10 cellular contexts compared by ENCODE assay signal in genomic region chr20:45822863-45823262, GRCh38. TPM values are rescaled to one million over a fixed set of nuclear protein-coding genes. Genes with fewer than 3 reads are reported as not detected.
A peak's percentile ranks its signal among the peaks of the same experiment; 100 is the strongest.
DNase-seq lines count a peak whose midpoint lies in the region; ATAC-seq, FAIRE-seq and TF ChIP-seq lines count a peak whose summit lies in the region.
"Had no signal": no experiment of that assay in that cellular context is flagged by ENCODE, and none has a peak within 500 bp of the region (broad histone marks: within the 10 kb centered on the region; RNA-seq: fewer than 3 reads in every experiment).

No MANE protein-coding gene starts in this region.

- intact Hi-C loops in Right ventricle myocardium superior (cut with DNase I) (no loop called here), aorta (cut with DNase I) (no loop called here)

- no peak for DNase-seq in Right ventricle myocardium superior
- no peak for DNase-seq in right atrium auricular region (ENCODE audit: low spot score)
- DNase-seq in RWPE1 (ENCODE audit: low spot score), result peak; percentile 49
- DNase-seq in keratinocyte (ENCODE audit: low read depth, low spot score), result no peak
- peak; percentile 63 to 83 for DNase-seq in aorta
- DNase-seq in middle frontal gyrus (ENCODE audit: extremely low spot score, low spot score), result no peak

- H3K4me2 ChIP-seq in keratinocyte (ENCODE audit: control insufficient read depth, extremely low read depth, insufficient read depth, low read depth, low read length), result peak overlapping the region; percentile 44

- H3K9ac ChIP-seq in keratinocyte (ENCODE audit: control insufficient read depth, extremely low read depth, insufficient read depth, low read length), result no peak overlapping the region

- H3K9me1 ChIP-seq in keratinocyte (ENCODE audit: control insufficient read depth, extremely low read depth, insufficient read depth, low read length), result no peaks in the 10 kb centered on the region

- CTCF ChIA-PET in RWPE1 (lab: Yijun Ruan, JAX), result interaction anchor here (0.6 to 1.2 kb wide), 3 partner anchors 9 to 139 kb away, joined by 3 to 4 read pairs (median 3); no protein-coding TSS in a partner anchor

- H2AFZ ChIP-seq in keratinocyte (ENCODE audit: control insufficient read depth, low read length), result no peak overlapping the region

- no peak overlapping the region for H3K27ac ChIP-seq in right atrium auricular region
- H3K27ac ChIP-seq in RWPE1, result no peak overlapping the region
- H3K27ac ChIP-seq in keratinocyte (ENCODE audit: control insufficient read depth, insufficient read depth, low read length), result no peak overlapping the region
- no peak overlapping the region for H3K27ac ChIP-seq in aorta (ENCODE audit: low read depth in 1 of 2, low read length in 2 of 2)

- H3K4me1 ChIP-seq in right atrium auricular region (peaks cover 0 to 39% of the 10 kb centered on the region in 2 donors), keratinocyte (ENCODE audit: control insufficient read depth, extremely low read depth, insufficient read depth, low read length) (peaks cover 11% of the 10 kb centered on the region), aorta (ENCODE audit: control insufficient read depth in 1 of 2, insufficient read depth in 2 of 2, low read length in 2 of 2) (no peaks in the 10 kb centered on the region)

- 6 to 13% methylated on average over 20 to 24 of the region's 24 CpGs for WGBS in aorta, 2 donors

- no peaks in the 10 kb centered on the region for H3K27me3 ChIP-seq in right atrium auricular region
- H3K27me3 ChIP-seq in keratinocyte (ENCODE audit: control insufficient read depth, extremely low read depth, insufficient read depth, low read length), result peaks cover 16% of the 10 kb centered on the region
- H3K27me3 ChIP-seq in aorta (ENCODE audit: control insufficient read depth in 1 of 2, insufficient read depth in 2 of 2, low read length in 1 of 2), result no peaks in the 10 kb centered on the region

- POLR2A ChIA-PET in RWPE1 (lab: Yijun Ruan, JAX; ENCODE audit: low non-redundant PET), result no interaction called here

- H3K36me3 ChIP-seq in right atrium auricular region (no peaks in the 10 kb centered on the region), keratinocyte (ENCODE audit: control insufficient read depth in 2 of 2, extremely low read depth in 1 of 2, insufficient read depth in 2 of 2, low read length in 2 of 2) (no peaks in the 10 kb centered on the region), aorta (ENCODE audit: control insufficient read depth in 1 of 2, insufficient read depth in 2 of 2, low read length in 1 of 2) (no peaks in the 10 kb centered on the region)

- no peaks in the 10 kb centered on the region for H3K79me2 ChIP-seq in keratinocyte (ENCODE audit: control insufficient read depth, insufficient read depth, low read length)

- no peak for FAIRE-seq in keratinocyte (lab: Jason Lieb, UNC)
- FAIRE-seq: endometrium, TTC549 had no signal

- H3K4me3 ChIP-seq in right atrium auricular region, result no peak overlapping the region
- peak overlapping the region in 1 of 3 experiments; percentile 7 for H3K4me3 ChIP-seq in keratinocyte (ENCODE audit: control insufficient read depth in 2 of 3, extremely low read depth in 1 of 3, insufficient read depth in 2 of 3, low read depth in 1 of 3, low read length in 3 of 3)
- H3K4me3 ChIP-seq in aorta (ENCODE audit: low read length in 2 of 2), result no peak overlapping the region

- ATAC-seq in Right ventricle myocardium superior (ENCODE audit: poor library complexity), result peak; percentile 31
- no peak for ATAC-seq in aorta (ENCODE audit: low FRiP score)
- no peak for ATAC-seq in HG02938 (IDR thresholded peaks at IDR 0.05; ENCODE audit: unreplicated experiment)
- no peak for ATAC-seq in GM19035 (IDR thresholded peaks at IDR 0.05; ENCODE audit: unreplicated experiment)

- dilution Hi-C loops in keratinocyte (cut with MboI; ENCODE audit: extremely low pct_ligation_motif_present, low sequenced_read_pairs), result no loop called here

- TF ChIP-seq CTCF in right atrium auricular region (IDR thresholded peaks at IDR 0.05), result no peak
- TF ChIP-seq CTCF in RWPE1 (conservative IDR thresholded peaks at IDR 0.05; ENCODE audit: low read depth), result no peak
- no peak for TF ChIP-seq CTCF in keratinocyte (optimal IDR thresholded peaks at IDR 0.05 in 1 of 3, IDR thresholded peaks at IDR 0.05 in 1 of 3, conservative IDR thresholded peaks at IDR 0.05 in 1 of 3; ENCODE audit: extremely low read depth in 1 of 3, insufficient read depth in 2 of 3, low read length in 3 of 3)

- no peaks in the 10 kb centered on the region for H4K20me1 ChIP-seq in keratinocyte (ENCODE audit: control insufficient read depth, extremely low read depth, insufficient read depth, low read length)

- H3K9me3 ChIP-seq in right atrium auricular region (no peaks in the 10 kb centered on the region), keratinocyte (ENCODE audit: control insufficient read depth, low read depth, low read length) (no peaks in the 10 kb centered on the region), aorta (ENCODE audit: control insufficient read depth, low read length) (no peaks in the 10 kb centered on the region)

RNA-seq across cellular contexts. Expression of gene TNNC2, which starts 4.2 kb away (rescaled TPM):
- total RNA-seq in Right ventricle myocardium superior (0.43 TPM), right atrium auricular region (under 1 TPM in 1 of 2 donors, not detected in 1; 0.51 TPM), aorta (not detected)
- polyA plus RNA-seq in keratinocyte (0.16 TPM in 1 of 3 replicates, not detected in the others), aorta (10 to 100 TPM in 1 of 2 donors, 1 to 10 TPM in 1; 1.9 to 26.3 TPM)
- 0.92 TPM for polyA plus RNA-seq in keratinocyte (2011; ENCODE audit: low read depth)
- not detected in 2 replicates for polyA plus RNA-seq in keratinocyte (2011; cell fraction: cytosol; rRNA removed)
- polyA plus RNA-seq in keratinocyte (2011; cell fraction: nucleus; rRNA removed), result 0.57 and 0.66 TPM in 2 replicates
- polyA plus RNA-seq in keratinocyte (2012; ENCODE audit: low replicate concordance), result not detected in 2 replicates
- polyA minus RNA-seq in keratinocyte, result not detected in 3 replicates
- polyA minus RNA-seq in keratinocyte (2011; cell fraction: cytosol; rRNA and poly(A)+ RNA removed), result not detected
- polyA minus RNA-seq in keratinocyte (2011; cell fraction: nucleus; rRNA and poly(A)+ RNA removed), result not detected in 2 replicates

RNA-seq across cellular contexts. Expression of gene UBE2C, which starts 10.4 kb away (rescaled TPM):
- total RNA-seq in Right ventricle myocardium superior (1.1 TPM), right atrium auricular region (1 to 10 TPM; 1.4 to 4.9 TPM), aorta (1 to 10 TPM; 1.0 to 1.9 TPM)
- polyA plus RNA-seq in keratinocyte (9.1 to 69.8 TPM (median 46.6 TPM) in 3 replicates), aorta (1 to 10 TPM in 1 of 2 donors, not detected in 1; 5.0 TPM)
- not detected for polyA plus RNA-seq in keratinocyte (2011; ENCODE audit: low read depth)
- polyA plus RNA-seq in keratinocyte (2011; cell fraction: cytosol; rRNA removed), result 16.0 and 19.1 TPM in 2 replicates
- polyA plus RNA-seq in keratinocyte (2011; cell fraction: nucleus; rRNA removed), result 7.5 and 8.3 TPM in 2 replicates
- polyA plus RNA-seq in keratinocyte (2012; ENCODE audit: low replicate concordance), result 0.38 and 49.5 TPM in 2 replicates
- 5.0 to 33.8 TPM (median 27.2 TPM) in 3 replicates for polyA minus RNA-seq in keratinocyte
- 27.8 TPM for polyA minus RNA-seq in keratinocyte (2011; cell fraction: cytosol; rRNA and poly(A)+ RNA removed)
- 5.1 and 9.5 TPM in 2 replicates for polyA minus RNA-seq in keratinocyte (2011; cell fraction: nucleus; rRNA and poly(A)+ RNA removed)

RNA-seq across cellular contexts. Expression of gene SNX21, which starts 10.7 kb away (rescaled TPM):
- total RNA-seq in Right ventricle myocardium superior (22.1 TPM), right atrium auricular region (10 to 100 TPM; 43.5 to 54.7 TPM), aorta (10 to 100 TPM; 36.2 to 57.7 TPM)
- polyA plus RNA-seq in keratinocyte (5.2 to 8.6 TPM (median 6.9 TPM) in 3 replicates), aorta (100 to 1,000 TPM in 1 of 2 donors, 10 to 100 TPM in 1; 14.9 to 117 TPM)
- polyA plus RNA-seq in keratinocyte (2011; ENCODE audit: low read depth), result 8.5 TPM
- 2.9 and 7.1 TPM in 2 replicates for polyA plus RNA-seq in keratinocyte (2011; cell fraction: cytosol; rRNA removed)
- polyA plus RNA-seq in keratinocyte (2011; cell fraction: nucleus; rRNA removed), result 7.1 and 11.6 TPM in 2 replicates
- 6.6 and 9.9 TPM in 2 replicates for polyA plus RNA-seq in keratinocyte (2012; ENCODE audit: low replicate concordance)
- 3.7 to 5.0 TPM (median 4.0 TPM) in 3 replicates for polyA minus RNA-seq in keratinocyte
- polyA minus RNA-seq in keratinocyte (2011; cell fraction: cytosol; rRNA and poly(A)+ RNA removed), result 18.0 TPM
- 5.9 and 6.3 TPM in 2 replicates for polyA minus RNA-seq in keratinocyte (2011; cell fraction: nucleus; rRNA and poly(A)+ RNA removed)

RNA-seq across cellular contexts. Expression of gene DNTTIP1, which starts 31.1 kb away (rescaled TPM):
- total RNA-seq in Right ventricle myocardium superior (14.5 TPM), right atrium auricular region (10 to 100 TPM; 13.2 to 21.6 TPM), aorta (10 to 100 TPM; 25.8 to 27.8 TPM)
- polyA plus RNA-seq in keratinocyte (24.9 to 43.3 TPM (median 36.1 TPM) in 3 replicates), aorta (10 to 100 TPM; 29.3 to 30.7 TPM)
- polyA plus RNA-seq in keratinocyte (2011; ENCODE audit: low read depth), result 20.4 TPM
- 21.3 and 26.4 TPM in 2 replicates for polyA plus RNA-seq in keratinocyte (2011; cell fraction: cytosol; rRNA removed)
- polyA plus RNA-seq in keratinocyte (2011; cell fraction: nucleus; rRNA removed), result 25.1 and 28.9 TPM in 2 replicates
- polyA plus RNA-seq in keratinocyte (2012; ENCODE audit: low replicate concordance), result 21.7 and 32.9 TPM in 2 replicates
- 11.3 to 24.8 TPM (median 14.8 TPM) in 3 replicates for polyA minus RNA-seq in keratinocyte
- 13.4 TPM for polyA minus RNA-seq in keratinocyte (2011; cell fraction: cytosol; rRNA and poly(A)+ RNA removed)
- polyA minus RNA-seq in keratinocyte (2011; cell fraction: nucleus; rRNA and poly(A)+ RNA removed), result 7.4 and 10.1 TPM in 2 replicates

RNA-seq across cellular contexts. Expression of gene WFDC3, which starts 31.2 kb away (rescaled TPM):
- total RNA-seq in Right ventricle myocardium superior, result 0.54 TPM
- under 1 TPM in 1 of 2 donors, not detected in 1; 0.75 TPM for total RNA-seq in right atrium auricular region
- 0.58 to 1.5 TPM (median 1.0 TPM) in 3 replicates for polyA plus RNA-seq in keratinocyte
- not detected for polyA plus RNA-seq in keratinocyte (2011; ENCODE audit: low read depth)
- 0.81 and 1.2 TPM in 2 replicates for polyA plus RNA-seq in keratinocyte (2011; cell fraction: cytosol; rRNA removed)
- 0.28 and 0.67 TPM in 2 replicates for polyA plus RNA-seq in keratinocyte (2011; cell fraction: nucleus; rRNA removed)
- 0.17 and 3.6 TPM in 2 replicates for polyA plus RNA-seq in keratinocyte (2012; ENCODE audit: low replicate concordance)
- 0.99 to 1.4 TPM in 2 of 3 replicates, not detected in the other for polyA minus RNA-seq in keratinocyte
- polyA minus RNA-seq in keratinocyte (2011; cell fraction: cytosol; rRNA and poly(A)+ RNA removed), result not detected
- polyA minus RNA-seq in keratinocyte (2011; cell fraction: nucleus; rRNA and poly(A)+ RNA removed), result 0.70 TPM in 1 of 2 replicates, not detected in the other
- 1 to 10 TPM; 1.6 to 3.6 TPM for total RNA-seq in aorta
- 1 to 10 TPM in 1 of 2 donors, not detected in 1; 1.9 TPM for polyA plus RNA-seq in aorta

Comparison
In these comparisons a context has a peak if more than half of its experiments do, and no peak if none do; other contexts are left out.
1. DNase-seq: peak in RWPE1 (single experiment) and aorta (2 of 2); none in Right ventricle myocardium superior (single experiment), right atrium auricular region (single experiment), keratinocyte (single experiment) and middle frontal gyrus (single experiment).